16 cellular contexts compared by ENCODE assay signal in the genomic region with DNA sequence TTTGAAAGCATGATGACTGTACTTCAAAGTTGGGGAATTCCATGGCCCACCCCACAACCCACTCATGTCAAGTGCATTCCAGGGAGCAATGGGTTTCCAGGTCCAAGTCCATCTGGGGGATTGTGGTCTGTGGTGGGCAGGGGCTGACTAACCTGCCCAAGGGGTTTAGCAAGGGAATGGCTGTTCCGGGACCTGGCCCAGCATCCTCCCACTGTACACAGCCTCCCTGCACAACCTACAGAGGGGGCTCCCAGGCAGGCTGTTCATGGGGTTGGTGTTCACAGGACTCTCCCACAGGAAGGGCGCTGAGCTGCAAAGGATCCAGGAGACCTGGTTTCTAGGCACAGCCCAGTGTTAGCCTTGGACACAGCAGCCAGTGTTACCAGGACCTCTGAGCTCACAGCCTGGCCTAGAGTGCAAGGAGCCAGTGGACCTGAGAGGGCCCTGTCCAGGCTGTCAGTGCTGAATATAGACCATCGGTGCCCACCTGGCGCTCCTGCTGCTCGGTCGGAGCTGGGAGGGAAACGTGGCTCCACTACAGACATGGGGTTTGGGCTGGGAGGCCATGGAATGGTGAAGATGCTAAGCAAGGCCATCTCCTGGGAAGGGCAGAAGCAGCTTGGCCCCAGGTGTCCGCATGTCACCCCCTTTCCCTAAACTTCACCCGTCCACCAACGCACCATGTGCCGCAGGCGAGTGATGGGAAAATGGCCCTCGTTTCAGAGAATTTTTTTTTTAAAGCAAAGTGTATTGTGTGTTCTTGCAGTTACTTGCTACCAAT.
DNase-seq lines count a peak whose midpoint lies in the region; ATAC-seq, FAIRE-seq and TF ChIP-seq lines count a peak whose summit lies in the region.
"Had no signal": no experiment of that assay in that cellular context is flagged by ENCODE, and none has a peak within 500 bp of the region (broad histone marks: within the 10 kb centered on the region; RNA-seq: fewer than 3 reads in every experiment).

No MANE protein-coding gene starts in this region.

- no peak for ATAC-seq in A549
- ATAC-seq in HG03097 (IDR thresholded peaks at IDR 0.05; ENCODE audit: low FRiP score, unreplicated experiment): no peak
- ATAC-seq in stimulated activated naive B cell treated with anti-CD40 and anti-IgM and Interleukin-4, amounts not matched to agents 10 μg/mL and 1 μg/mL and 100 μg/mL, for 72 hours (replicated peaks): no peak
- ATAC-seq: GM12878 had no signal

- TF ChIP-seq CTCF in A549 (IDR thresholded peaks at IDR 0.05): no peak
- no peak for TF ChIP-seq CTCF in neural crest cell (conservative IDR thresholded peaks at IDR 0.05)

- CTCF ChIA-PET in A549 (lab: Yijun Ruan, JAX): interaction anchor here (1.0 kb wide), 1 partner anchor 13 kb away, joined by 3 read pairs; no protein-coding TSS in a partner anchor

- H3K9me3 Mint-ChIP-seq in neural crest cell (no peaks in the 10 kb centered on the region), immature natural killer cell (no peaks in the 10 kb centered on the region)
- no peaks in the 10 kb centered on the region for H3K9me3 Mint-ChIP-seq in stimulated activated naive B cell treated with anti-CD40 and anti-IgM and Interleukin-4, amounts not matched to agents 10 μg/mL and 1 μg/mL and 100 μg/mL, for 72 hours
- H3K9me3 Mint-ChIP-seq: CD4-positive, alpha-beta T cell had no signal

- H3K27ac Mint-ChIP-seq in neural crest cell (ENCODE audit: unreplicated experiment): no peak overlapping the region
- no peak overlapping the region for H3K27ac Mint-ChIP-seq in immature natural killer cell
- no peak overlapping the region for H3K27ac Mint-ChIP-seq in stimulated activated naive B cell treated with anti-CD40 and anti-IgM and Interleukin-4, amounts not matched to agents 10 μg/mL and 1 μg/mL and 100 μg/mL, for 72 hours
- H3K27ac Mint-ChIP-seq: B cell; CD4-positive, alpha-beta T cell had no signal

- peak overlapping the region; percentile 27 for H3K4me3 Mint-ChIP-seq in neural crest cell
- H3K4me3 Mint-ChIP-seq in immature natural killer cell: no peak overlapping the region
- H3K4me3 Mint-ChIP-seq in stimulated activated naive B cell treated with anti-CD40 and anti-IgM and Interleukin-4, amounts not matched to agents 10 μg/mL and 1 μg/mL and 100 μg/mL, for 72 hours: no peak overlapping the region
- H3K4me3 Mint-ChIP-seq: B cell; CD4-positive, alpha-beta T cell had no signal

- no peak overlapping the region for H3K4me3 ChIP-seq in A549
- H3K4me3 ChIP-seq: GM12878, MG63 had no signal

- no peak overlapping the region for H3K27ac ChIP-seq in A549

- peaks cover 62% of the 10 kb centered on the region for H3K4me1 Mint-ChIP-seq in neural crest cell
- H3K4me1 Mint-ChIP-seq in immature natural killer cell: no peaks in the 10 kb centered on the region
- no peaks in the 10 kb centered on the region for H3K4me1 Mint-ChIP-seq in stimulated activated naive B cell treated with anti-CD40 and anti-IgM and Interleukin-4, amounts not matched to agents 10 μg/mL and 1 μg/mL and 100 μg/mL, for 72 hours
- H3K4me1 Mint-ChIP-seq: B cell had no signal

- H3K27me3 Mint-ChIP-seq in neural crest cell (ENCODE audit: low read depth): no peaks in the 10 kb centered on the region
- H3K27me3 Mint-ChIP-seq in immature natural killer cell (ENCODE audit: low read depth in 3 of 3): no peaks in the 10 kb centered on the region
- H3K27me3 Mint-ChIP-seq in stimulated activated naive B cell treated with anti-CD40 and anti-IgM and Interleukin-4, amounts not matched to agents 10 μg/mL and 1 μg/mL and 100 μg/mL, for 72 hours: peaks cover 0 to 5% of the 10 kb centered on the region in 2 donors
- H3K27me3 Mint-ChIP-seq: B cell; CD4-positive, alpha-beta T cell had no signal

- no peak for TF ChIP-seq RAD21 in A549 (conservative IDR thresholded peaks at IDR 0.05 in 1 of 2, IDR thresholded peaks at IDR 0.05 in 1 of 2)

- H3K9me3 ChIP-seq in A549: no peaks in the 10 kb centered on the region
- H3K9me3 ChIP-seq: MG63 had no signal

- H3K36me3 Mint-ChIP-seq in neural crest cell (ENCODE audit: low read depth): no peaks in the 10 kb centered on the region
- H3K36me3 Mint-ChIP-seq in immature natural killer cell: no peaks in the 10 kb centered on the region
- no peaks in the 10 kb centered on the region for H3K36me3 Mint-ChIP-seq in stimulated activated naive B cell treated with anti-CD40 and anti-IgM and Interleukin-4, amounts not matched to agents 10 μg/mL and 1 μg/mL and 100 μg/mL, for 72 hours

- 95% methylated on average over 12 of the region's 13 CpGs for WGBS in A549 (ENCODE audit: missing lambda C conversion rate)

- no peak for TF ChIP-seq EP300 in A549 (IDR thresholded peaks at IDR 0.05)

- no peak for FAIRE-seq in A549 (lab: Jason Lieb, UNC)
- FAIRE-seq: GM12878, GM18507 had no signal

- POLR2A ChIA-PET in A549 (lab: Yijun Ruan, JAX): no interaction called here

- TF ChIP-seq POLR2A in A549 (IDR thresholded peaks at IDR 0.05; ENCODE audit: low read length): no peak

- no peak overlapping the region for H3K4me2 ChIP-seq in A549

- no peak for DNase-seq in A549 (ENCODE audit: low read depth in 1 of 2, low spot score in 1 of 2)
- peak; percentile 13 for DNase-seq in HK-2 (ENCODE audit: unreplicated experiment)
- DNase-seq in glomerular visceral epithelial cell (ENCODE audit: extremely low spot score): peak; percentile 31
- no peak for DNase-seq in neural crest cell (ENCODE audit: low read depth, low spot score)
- no peak for DNase-seq in immature natural killer cell
- DNase-seq in stimulated activated naive B cell treated with anti-CD40 and anti-IgM and Interleukin-4, amounts not matched to agents 10 μg/mL and 1 μg/mL and 100 μg/mL, for 72 hours: no peak
- DNase-seq: Calu3; CD4-positive, alpha-beta T cell; MG63; NCI-H1105; NCI-H1694 treated with DMSO at 0.1 percent for 48 hours; NCI-H446 had no signal

- no peaks in the 10 kb centered on the region for H3K4me1 ChIP-seq in A549

TF ChIP-seq in A549, 52 proteins besides CTCF, POLR2A, EP300 and RAD21:
- TF ChIP-seq RCOR1 (IDR thresholded peaks at IDR 0.05; ENCODE audit: low read depth, low read length): no peak
- TF ChIP-seq TFCP2L1 (CRISPR knock-in tag; IDR thresholded peaks at IDR 0.05): no peak
- TF ChIP-seq, protein P1, sequence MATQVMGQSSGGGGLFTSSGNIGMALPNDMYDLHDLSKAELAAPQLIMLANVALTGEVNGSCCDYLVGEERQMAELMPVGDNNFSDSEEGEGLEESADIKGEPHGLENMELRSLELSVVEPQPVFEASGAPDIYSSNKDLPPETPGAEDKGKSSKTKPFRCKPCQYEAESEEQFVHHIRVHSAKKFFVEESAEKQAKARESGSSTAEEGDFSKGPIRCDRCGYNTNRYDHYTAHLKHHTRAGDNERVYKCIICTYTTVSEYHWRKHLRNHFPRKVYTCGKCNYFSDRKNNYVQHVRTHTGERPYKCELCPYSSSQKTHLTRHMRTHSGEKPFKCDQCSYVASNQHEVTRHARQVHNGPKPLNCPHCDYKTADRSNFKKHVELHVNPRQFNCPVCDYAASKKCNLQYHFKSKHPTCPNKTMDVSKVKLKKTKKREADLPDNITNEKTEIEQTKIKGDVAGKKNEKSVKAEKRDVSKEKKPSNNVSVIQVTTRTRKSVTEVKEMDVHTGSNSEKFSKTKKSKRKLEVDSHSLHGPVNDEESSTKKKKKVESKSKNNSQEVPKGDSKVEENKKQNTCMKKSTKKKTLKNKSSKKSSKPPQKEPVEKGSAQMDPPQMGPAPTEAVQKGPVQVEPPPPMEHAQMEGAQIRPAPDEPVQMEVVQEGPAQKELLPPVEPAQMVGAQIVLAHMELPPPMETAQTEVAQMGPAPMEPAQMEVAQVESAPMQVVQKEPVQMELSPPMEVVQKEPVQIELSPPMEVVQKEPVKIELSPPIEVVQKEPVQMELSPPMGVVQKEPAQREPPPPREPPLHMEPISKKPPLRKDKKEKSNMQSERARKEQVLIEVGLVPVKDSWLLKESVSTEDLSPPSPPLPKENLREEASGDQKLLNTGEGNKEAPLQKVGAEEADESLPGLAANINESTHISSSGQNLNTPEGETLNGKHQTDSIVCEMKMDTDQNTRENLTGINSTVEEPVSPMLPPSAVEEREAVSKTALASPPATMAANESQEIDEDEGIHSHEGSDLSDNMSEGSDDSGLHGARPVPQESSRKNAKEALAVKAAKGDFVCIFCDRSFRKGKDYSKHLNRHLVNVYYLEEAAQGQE (IDR thresholded peaks at IDR 0.05): peak; percentile 37; the same call in 1 of the 2 replicates

Comparison
In these comparisons a context has a peak if more than half of its experiments do, and no peak if none do; other contexts are left out.
1. DNase-seq: peak in HK-2 (single experiment) and glomerular visceral epithelial cell (single experiment); none in A549 (0 of 2), neural crest cell (single experiment), immature natural killer cell (0 of 3) and stimulated activated naive B cell treated with anti-CD40 and anti-IgM and Interleukin-4, amounts not matched to agents 10 μg/mL and 1 μg/mL and 100 μg/mL, for 72 hours (single experiment).